In genomic region chr2:56539618-56540017, GRCh38 we compare ENCODE assay signal across 34 cellular contexts.
"Had no signal": no experiment of that assay in that cellular context is flagged by ENCODE, and none has a peak within 500 bp of the region (broad histone marks: within the 10 kb centered on the region; RNA-seq: fewer than 3 reads in every experiment).

No MANE protein-coding gene starts in this region.

- H3K4me3 ChIP-seq: MG63 had no signal

- H3K27me3 ChIP-seq: MG63 had no signal

- DNase-seq: Karpas-422, Kasumi-1, MG63, MM.1S, MV-4-11, NCI-H1048, NCI-H1092, NCI-H1092 treated with DMSO at 0.1 percent for 48 hours, NCI-H1105, NCI-H1105 treated with DMSO at 0.1 percent for 48 hours, NCI-H1417, NCI-H1417 treated with DMSO at 0.1 percent for 48 hours, NCI-H1436, NCI-H1436 treated with DMSO at 0.1 percent for 48 hours, NCI-H146, NCI-H1694, NCI-H1694 treated with DMSO at 0.1 percent for 48 hours, NCI-H187, NCI-H187 treated with DMSO at 0.1 percent for 48 hours, NCI-H1930, NCI-H2029, NCI-H2029 treated with DMSO at 0.1 percent for 48 hours, NCI-H2081, NCI-H2081 treated with DMSO at 0.1 percent for 48 hours, NCI-H2107, NCI-H2171, NCI-H2171 treated with DMSO at 0.1 percent for 48 hours, NCI-H2227 treated with DMSO at 0.1 percent for 48 hours, NCI-H345, NCI-H446, NCI-H446 treated with DMSO at 0.1 percent for 48 hours, NCI-H510A, NCI-H510A treated with DMSO at 0.1 percent for 48 hours, NCI-H524 had no signal

- H3K9me3 ChIP-seq: MG63 had no signal

- H3K36me3 ChIP-seq: MG63 had no signal
